ENCODE assay signal across 12 cellular contexts in the genomic region with DNA sequence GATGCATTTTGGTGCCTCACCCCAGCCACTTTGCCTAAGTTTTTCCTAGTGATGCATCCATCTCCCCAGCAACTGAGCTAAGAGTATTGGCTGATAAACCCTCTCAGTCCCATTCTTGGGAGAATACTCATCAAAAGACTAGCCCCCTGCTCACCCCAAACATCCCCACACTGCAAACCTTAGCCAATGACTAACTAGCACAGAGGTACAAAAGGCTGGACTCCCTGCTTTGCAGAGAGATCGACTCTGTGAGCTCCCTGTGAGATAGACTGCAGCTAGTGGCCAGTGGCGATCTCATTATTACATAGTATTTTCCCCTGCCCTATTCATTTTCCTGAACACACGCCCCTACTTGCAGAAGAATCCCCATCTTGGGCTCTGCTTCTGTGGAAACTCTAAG.
"Had no signal": no experiment of that assay in that cellular context is flagged by ENCODE, and none has a peak within 500 bp of the region (broad histone marks: within the 10 kb centered on the region; RNA-seq: fewer than 3 reads in every experiment).

No MANE protein-coding gene starts in this region.

- H3K9me3 Mint-ChIP-seq: endodermal cell had no signal

- H3K9ac ChIP-seq: parathyroid adenoma had no signal

- H3K4me3 Mint-ChIP-seq: activated naive CD8-positive, alpha-beta T cell treated with anti-CD3 and anti-CD28 coated beads for 36 hours; activated T-helper 1 cell treated with anti-CD3 and anti-CD28 coated beads, Interleukin-12 subunit alpha, Interleukin-12 subunit beta, Interleukin-2, Interleukin-4 antibody, amounts not matched to agents 30 ng/mL and 10 ng/mL and 1 ng/mL, durations not matched to agents 14 hours and 24 hours and 36 hours; endodermal cell; naive B cell had no signal

- H3K4me1 ChIP-seq: parathyroid adenoma, sigmoid colon, stomach had no signal

- H3K36me3 ChIP-seq: sigmoid colon, stomach had no signal

- H3K27ac Mint-ChIP-seq: activated naive CD8-positive, alpha-beta T cell treated with anti-CD3 and anti-CD28 coated beads for 36 hours; activated T-helper 1 cell treated with anti-CD3 and anti-CD28 coated beads, Interleukin-12 subunit alpha, Interleukin-12 subunit beta, Interleukin-2, Interleukin-4 antibody, amounts not matched to agents 30 ng/mL and 10 ng/mL and 1 ng/mL, durations not matched to agents 14 hours and 24 hours and 36 hours; endodermal cell had no signal

- DNase-seq: activated CD4-positive, alpha-beta T cell treated with anti-CD3 and anti-CD28 coated beads, Interleukin-2, amount 50 U/mL, for 1 hour; activated naive CD8-positive, alpha-beta T cell treated with anti-CD3 and anti-CD28 coated beads for 36 hours; amygdala; endodermal cell; islet precursor cell; mammary epithelial cell; naive B cell; sigmoid colon; stimulated activated CD4-positive, alpha-beta T cell treated with anti-CD3 and anti-CD28 coated beads, Interleukin-1b, Interleukin-23, amount 100 ng/mL, for 48 hours; stomach had no signal

- H3K27ac ChIP-seq: parathyroid adenoma, sigmoid colon, stomach had no signal

- H2AFZ ChIP-seq: parathyroid adenoma had no signal

- H3K36me3 Mint-ChIP-seq: activated naive CD8-positive, alpha-beta T cell treated with anti-CD3 and anti-CD28 coated beads for 36 hours; naive B cell had no signal

- H3K79me2 ChIP-seq: parathyroid adenoma had no signal

- H3K4me1 Mint-ChIP-seq: endodermal cell, naive B cell had no signal

- H3K27me3 ChIP-seq: sigmoid colon had no signal

- H3K4me3 ChIP-seq: sigmoid colon, stomach had no signal

- H3K27me3 Mint-ChIP-seq: activated naive CD8-positive, alpha-beta T cell treated with anti-CD3 and anti-CD28 coated beads for 36 hours had no signal

- H3K9me3 ChIP-seq: sigmoid colon, stomach had no signal
